29 cellular contexts compared by ENCODE assay signal in genomic region chr7:7618410-7618809, GRCh38.
"Had no signal": no experiment of that assay in that cellular context is flagged by ENCODE, and none has a peak within 500 bp of the region (broad histone marks: within the 10 kb centered on the region; RNA-seq: fewer than 3 reads in every experiment).

No MANE protein-coding gene starts in this region.

- FAIRE-seq: colon, endometrium, endothelial cell of umbilical vein, frontal cortex had no signal

- H3K4me1 ChIP-seq: colonic mucosa, esophagus muscularis mucosa, esophagus squamous epithelium, foreskin keratinocyte, gastrocnemius medialis, gastroesophageal sphincter, heart left ventricle had no signal

- ATAC-seq: effector memory CD8-positive, alpha-beta T cell; esophagus mucosa; foreskin keratinocyte; gastrocnemius medialis; gastroesophageal sphincter; heart left ventricle; heart right ventricle had no signal

- DNase-seq: colonic mucosa; cortex of kidney; dermis blood vessel endothelial cell; dorsolateral prefrontal cortex; effector CD4-positive, alpha-beta T cell; effector CD8-positive, alpha-beta T cell; effector memory CD4-positive, alpha-beta T cell; effector memory CD8-positive, alpha-beta T cell; endodermal cell; erythroblast; esophagus squamous epithelium; foreskin fibroblast; foreskin keratinocyte; foreskin melanocyte; gastrocnemius medialis; glutamatergic neuron; head of caudate nucleus; heart left ventricle; heart right ventricle had no signal

- H3K27ac Mint-ChIP-seq: dendritic cell treated with granulocyte-macrophage colony-stimulating factor and Interleukin-4, amounts not matched to agents 40 ng/mL and 50 ng/mL, for 4 days; effector memory CD8-positive, alpha-beta T cell; endodermal cell had no signal

- H3K9me3 Mint-ChIP-seq: dendritic cell treated with granulocyte-macrophage colony-stimulating factor and Interleukin-4, amounts not matched to agents 40 ng/mL and 50 ng/mL, for 4 days; effector memory CD8-positive, alpha-beta T cell; endodermal cell had no signal

- H3K27ac ChIP-seq: colonic mucosa, coronary artery, dorsolateral prefrontal cortex, epithelial cell of prostate, esophagus muscularis mucosa, esophagus squamous epithelium, foreskin keratinocyte, gastrocnemius medialis, gastroesophageal sphincter, heart left ventricle, heart right ventricle had no signal

- H3K36me3 ChIP-seq: colonic mucosa, esophagus muscularis mucosa, esophagus squamous epithelium, gastrocnemius medialis, gastroesophageal sphincter, heart left ventricle, heart right ventricle had no signal

- H3K27me3 ChIP-seq: colonic mucosa, dorsolateral prefrontal cortex, esophagus muscularis mucosa, esophagus squamous epithelium, foreskin keratinocyte, gastrocnemius medialis, gastroesophageal sphincter, heart left ventricle, heart right ventricle had no signal

- H3K4me1 Mint-ChIP-seq: endodermal cell had no signal

- H3K9me3 ChIP-seq: colonic mucosa, esophagus muscularis mucosa, esophagus squamous epithelium, gastrocnemius medialis, gastroesophageal sphincter, heart left ventricle, heart right ventricle had no signal

- H3K4me3 ChIP-seq: colonic mucosa, coronary artery, dorsolateral prefrontal cortex, esophagus muscularis mucosa, esophagus squamous epithelium, gastrocnemius medialis, gastroesophageal sphincter, heart left ventricle, heart right ventricle had no signal

- H3K4me3 Mint-ChIP-seq: dendritic cell treated with granulocyte-macrophage colony-stimulating factor and Interleukin-4, amounts not matched to agents 40 ng/mL and 50 ng/mL, for 4 days; effector memory CD8-positive, alpha-beta T cell; endodermal cell had no signal

- H3K27me3 Mint-ChIP-seq: dendritic cell treated with granulocyte-macrophage colony-stimulating factor and Interleukin-4, amounts not matched to agents 40 ng/mL and 50 ng/mL, for 4 days had no signal
